ENCODE assay signal across 8 cellular contexts in the genomic region with DNA sequence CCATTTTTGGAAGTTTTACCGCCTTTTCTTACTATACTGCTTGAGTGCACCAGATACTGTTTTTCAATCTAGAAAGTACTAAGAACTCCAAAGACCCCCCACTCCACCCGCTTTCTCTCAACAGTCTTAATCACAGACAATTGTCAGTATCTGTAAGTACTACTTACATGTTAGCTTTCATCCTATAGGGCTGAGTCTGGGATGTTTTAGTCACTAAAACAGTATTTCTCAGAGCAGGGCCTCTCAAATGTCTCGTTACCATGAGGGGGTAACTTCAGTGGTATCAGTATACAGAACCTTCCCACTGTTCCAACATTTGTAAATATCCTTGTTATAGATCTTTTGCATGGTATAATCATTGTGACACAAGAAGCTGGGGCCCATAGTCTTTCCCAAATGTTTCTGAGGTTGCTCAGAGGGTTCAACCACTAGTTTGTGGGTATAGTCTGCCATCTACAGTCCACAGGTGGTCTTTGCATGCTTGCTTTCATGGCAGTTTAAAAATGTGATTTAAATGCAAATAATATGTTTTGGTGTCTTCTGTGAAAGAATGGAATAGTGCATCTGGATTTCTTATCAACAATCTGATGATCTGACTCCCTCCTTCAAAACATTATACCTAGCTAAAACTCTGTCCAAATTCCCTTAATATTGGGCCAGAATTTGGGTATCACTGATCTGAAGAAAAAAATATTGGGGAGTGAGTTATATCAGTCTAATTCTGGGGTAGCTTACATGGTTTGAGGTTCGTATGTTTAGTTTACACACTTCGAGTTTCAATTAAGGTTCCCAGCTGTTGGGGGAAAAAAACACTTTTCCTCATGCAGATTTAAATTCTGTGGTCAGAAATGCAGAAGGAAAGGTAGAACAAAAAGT. TPM values are rescaled to one million over a fixed set of nuclear protein-coding genes. Genes with fewer than 3 reads are reported as not detected.
DNase-seq lines count a peak whose midpoint lies in the region; ATAC-seq, FAIRE-seq and TF ChIP-seq lines count a peak whose summit lies in the region.

No MANE protein-coding gene starts in this region.

- no peaks in the 10 kb centered on the region for H3K79me1 ChIP-seq in mesenchymal stem cell (replicated peaks; ENCODE audit: low read length, poor library complexity, severe bottlenecking)

- DNase-seq in A549 (ENCODE audit: low read depth in 1 of 2, low spot score in 1 of 2) (peak; percentile 34 to 37), ELF-1 (ENCODE audit: low read depth, low spot score) (peak; percentile 37), HuH-7.5 (ENCODE audit: low spot score) (peak; percentile 46), Peyer's patch (peak in 1 of 3 donors; percentile 55), dorsolateral prefrontal cortex (peak in 2 of 10 donors; percentile 41 to 42), mesenchymal stem cell (peak; percentile 66)

- H3K4ac ChIP-seq in mesenchymal stem cell (ENCODE audit: low read depth in 1 of 2, low read length in 2 of 2): no peak overlapping the region

- TF ChIP-seq POLR2A in A549 (IDR thresholded peaks at IDR 0.05; ENCODE audit: low read length): no peak
- TF ChIP-seq POLR2A in Peyer's patch (IDR thresholded peaks at IDR 0.05): no peak

- no peaks in the 10 kb centered on the region for H3K9me3 ChIP-seq in A549
- no peaks in the 10 kb centered on the region for H3K9me3 ChIP-seq in Peyer's patch
- H3K9me3 ChIP-seq in mesenchymal stem cell (ENCODE audit: control insufficient read depth, low read length): no peaks in the 10 kb centered on the region

- H2BK5ac ChIP-seq in mesenchymal stem cell (ENCODE audit: low read depth, low read length, poor library complexity, severe bottlenecking): no peak overlapping the region

- POLR2A ChIA-PET in A549 (lab: Yijun Ruan, JAX): no interaction called here

- peak; percentile 77 to 82 for TF ChIP-seq RAD21 in A549 (conservative IDR thresholded peaks at IDR 0.05 in 1 of 2, IDR thresholded peaks at IDR 0.05 in 1 of 2)

- H3K4me3 ChIP-seq in A549 (no peak overlapping the region), Peyer's patch (no peak overlapping the region), dorsolateral prefrontal cortex (no peak overlapping the region), mesenchymal stem cell (ENCODE audit: insufficient read depth in 1 of 2, low read depth in 1 of 2, low read length in 2 of 2) (no peak overlapping the region)

- H3K27me3 ChIP-seq in Peyer's patch: no peaks in the 10 kb centered on the region
- H3K27me3 ChIP-seq in dorsolateral prefrontal cortex: no peaks in the 10 kb centered on the region
- H3K27me3 ChIP-seq in mesenchymal stem cell (ENCODE audit: control insufficient read depth in 1 of 2, insufficient read depth in 1 of 2, low read length in 2 of 2): peaks cover 0 to 16% of the 10 kb centered on the region in 2 experiments

- CTCF ChIA-PET in A549 (lab: Yijun Ruan, JAX): interaction anchor here (0.6 to 7.6 kb wide), 29 partner anchors 8 to 398 kb away, joined by 3 to 118 read pairs (median 3); no protein-coding TSS in a partner anchor

- H2BK120ac ChIP-seq in mesenchymal stem cell (ENCODE audit: low read depth, low read length): no peak overlapping the region

- WGBS in A549 (ENCODE audit: missing lambda C conversion rate): 43% methylated on average over 5 of the region's 5 CpGs
- WGBS in mesenchymal stem cell: 49% methylated on average over 3 of the region's 5 CpGs

- no peak overlapping the region for H2BK15ac ChIP-seq in mesenchymal stem cell (ENCODE audit: low read depth, poor library complexity, severe bottlenecking)

- FAIRE-seq in A549 (lab: Jason Lieb, UNC): no peak

- no peak overlapping the region for H4K8ac ChIP-seq in mesenchymal stem cell (ENCODE audit: low read length)

- no peak overlapping the region for H3K18ac ChIP-seq in mesenchymal stem cell (ENCODE audit: low read depth in 1 of 2, low read length in 2 of 2)

- H3K14ac ChIP-seq in mesenchymal stem cell (ENCODE audit: low read length in 2 of 2): no peak overlapping the region

- intact Hi-C loops in dorsolateral prefrontal cortex (cut with DNase I): loop anchor here in 1 of 2 donors (1.0 to 5.0 kb wide), 2 partner anchors 46 to 147 kb away; no protein-coding TSS in a partner anchor

- H3K4me2 ChIP-seq in A549 (no peak overlapping the region), mesenchymal stem cell (ENCODE audit: low read length, poor library complexity, severe bottlenecking) (no peak overlapping the region)

- no peak overlapping the region for H3K9ac ChIP-seq in mesenchymal stem cell (ENCODE audit: low read length)

- no peaks in the 10 kb centered on the region for H3K4me1 ChIP-seq in A549
- H3K4me1 ChIP-seq in Peyer's patch: no peaks in the 10 kb centered on the region
- no peaks in the 10 kb centered on the region for H3K4me1 ChIP-seq in mesenchymal stem cell (ENCODE audit: control insufficient read depth, insufficient read depth, low read depth, low read length)

- H3K27ac ChIP-seq in A549 (no peak overlapping the region), Peyer's patch (no peak overlapping the region), dorsolateral prefrontal cortex (no peak overlapping the region), mesenchymal stem cell (ENCODE audit: low read length, poor library complexity, severe bottlenecking) (no peak overlapping the region)

- TF ChIP-seq CTCF in A549 (IDR thresholded peaks at IDR 0.05) (peak; percentile 73), Peyer's patch (IDR thresholded peaks at IDR 0.05) (peak in 5 of 6 experiments; percentile 52 to 77 (median 69)), dorsolateral prefrontal cortex (IDR thresholded peaks at IDR 0.05 in 54 of 56, conservative IDR thresholded peaks at IDR 0.05 in 2 of 56; ENCODE audit: low read depth in 1 of 56, partially characterized antibody in 56 of 56) (peak; percentile 39 to 97 (median 82))

- no peak for TF ChIP-seq EP300 in A549 (IDR thresholded peaks at IDR 0.05)

- no peak overlapping the region for H4K91ac ChIP-seq in mesenchymal stem cell (ENCODE audit: low read length)

- ATAC-seq in A549 (peak; percentile 50 to 69; a peak in 4 of 6 replicates), GM21619 (IDR thresholded peaks at IDR 0.05; ENCODE audit: unreplicated experiment) (no peak), HG03175 (IDR thresholded peaks at IDR 0.05; ENCODE audit: unreplicated experiment) (no peak)

- no peak overlapping the region for H2AFZ ChIP-seq in mesenchymal stem cell (ENCODE audit: low read depth, low read length)

- H3K36me3 ChIP-seq in Peyer's patch: no peaks in the 10 kb centered on the region
- no peaks in the 10 kb centered on the region for H3K36me3 ChIP-seq in mesenchymal stem cell (ENCODE audit: control insufficient read depth in 1 of 2, insufficient read depth in 2 of 2, low read depth in 1 of 2, low read length in 2 of 2)

- H2BK12ac ChIP-seq in mesenchymal stem cell (ENCODE audit: low read length in 2 of 2): no peak overlapping the region

- no peak overlapping the region for H3K23ac ChIP-seq in mesenchymal stem cell (ENCODE audit: low read length in 2 of 2)

- H2AK5ac ChIP-seq in mesenchymal stem cell (ENCODE audit: low read length, severe bottlenecking): no peak overlapping the region

TF ChIP-seq in A549, 52 proteins besides CTCF, POLR2A, EP300 and RAD21:
- TF ChIP-seq KDM5A (IDR thresholded peaks at IDR 0.05) (no peak), SMC3 (IDR thresholded peaks at IDR 0.05) (peak; percentile 54; the same call in 2 of the 3 replicates)

RNA-seq across cellular contexts. Expression of gene DNAJC13, which starts 18.0 kb away (rescaled TPM):
- 27.7 and 29.8 TPM in 2 replicates for polyA plus RNA-seq in A549 (2011; rRNA removed)
- 5.1 and 5.5 TPM in 2 replicates for polyA plus RNA-seq in A549 (2012; cell fraction: cytosol; rRNA removed)
- 4.9 and 7.0 TPM in 2 replicates for polyA plus RNA-seq in A549 (2012; cell fraction: nucleus; rRNA removed)
- 16.6 to 17.6 TPM (median 17.0 TPM) in 3 replicates for polyA plus RNA-seq in A549 (2017; fragmentation: RNase III; extraction: RNeasy Plus Mini Kit Qiagen cat#74134 plus additional on column Dnase treatment)
- 25.6 and 34.7 TPM in 2 replicates for polyA minus RNA-seq in A549 (2011; rRNA and poly(A)+ RNA removed)
- 100 to 1,000 TPM in 1 of 4 donors, 10 to 100 TPM in 3; 42.0 to 102 (median 52.1) TPM for total RNA-seq in Peyer's patch
- 10 to 100 TPM; 32.6 to 60.2 (median 43.7) TPM for total RNA-seq in dorsolateral prefrontal cortex
- polyA plus RNA-seq in mesenchymal stem cell (2013, experiment 1 of 2): 28.5 TPM
- 28.5 TPM for polyA plus RNA-seq in mesenchymal stem cell (2013, experiment 2 of 2)

Comparison
In these comparisons a context has a peak if more than half of its experiments do, and no peak if none do; other contexts are left out.
1. ATAC-seq: peak in A549 (2 of 2); none in GM21619 (single experiment) and HG03175 (single experiment).
2. Peak in every context shown above with its lines, with median percentiles within 50 percentile points of each other: CTCF ChIP-seq.